ENCODE assay signal across 10 cellular contexts in genomic region chr1:25642710-25643109, GRCh38. TPM values are rescaled to one million over a fixed set of nuclear protein-coding genes. Genes with fewer than 3 reads are reported as not detected.
A peak's percentile ranks its signal among the peaks of the same experiment; 100 is the strongest.
DNase-seq lines count a peak whose midpoint lies in the region; ATAC-seq and TF ChIP-seq lines count a peak whose summit lies in the region.
"Had no signal": no experiment of that assay in that cellular context is flagged by ENCODE, and none has a peak within 500 bp of the region (broad histone marks: within the 10 kb centered on the region; RNA-seq: fewer than 3 reads in every experiment).

No MANE protein-coding gene starts in this region.

- TF ChIP-seq CTCF in AG04450 (IDR thresholded peaks at IDR 0.05; ENCODE audit: low read depth, low read length), result no peak
- TF ChIP-seq CTCF in nephron progenitor cell (IDR thresholded peaks at IDR 0.05), result no peak
- no peak for TF ChIP-seq CTCF in ovary (IDR thresholded peaks at IDR 0.05)

- H3K9me3 ChIP-seq in AG04450 (ENCODE audit: control insufficient read depth, insufficient read depth, low read length) (no peaks in the 10 kb centered on the region), ovary (no peaks in the 10 kb centered on the region)
- H3K9me3 ChIP-seq: neutrophil had no signal

- no peak for TF ChIP-seq EP300 in ovary (IDR thresholded peaks at IDR 0.05)

- no peak overlapping the region for H3K4me3 ChIP-seq in AG04450 (ENCODE audit: low read depth, low read length)
- H3K4me3 ChIP-seq in ovary, result no peak overlapping the region
- H3K4me3 ChIP-seq: SK-N-MC had no signal

- intact Hi-C loops in ovary (cut with DNase I), result no loop called here

- H3K27ac Mint-ChIP-seq in nephron progenitor cell, result no peak overlapping the region

- peaks cover 7% of the 10 kb centered on the region for H3K4me1 ChIP-seq in ovary (ENCODE audit: insufficient read depth)

- POLR2A ChIA-PET in AG04450 (lab: Yijun Ruan, JAX), result no interaction called here

- peaks cover 65% of the 10 kb centered on the region for H3K27me3 Mint-ChIP-seq in nephron progenitor cell (ENCODE audit: low read depth, poor library complexity)

- no peaks in the 10 kb centered on the region for H3K36me3 ChIP-seq in ovary
- H3K36me3 ChIP-seq: neutrophil had no signal

- peak; percentile 54 for ATAC-seq in HG02852 (IDR thresholded peaks at IDR 0.05; ENCODE audit: unreplicated experiment)

- H3K9me3 Mint-ChIP-seq in nephron progenitor cell, result peaks cover 18% of the 10 kb centered on the region

- 74 to 79% (median 78%) methylated on average over 7 of the region's 7 CpGs for WGBS in ovary, 3 donors

- H3K4me3 Mint-ChIP-seq in nephron progenitor cell, result no peak overlapping the region

- H3K27me3 ChIP-seq in AG04450 (ENCODE audit: control insufficient read depth, insufficient read depth, low read length) (peaks cover 18% of the 10 kb centered on the region), ovary (no peaks in the 10 kb centered on the region)

- H3K4me1 Mint-ChIP-seq in nephron progenitor cell, result peaks cover 13% of the 10 kb centered on the region

- CTCF ChIA-PET in AG04450 (lab: Charles Lee), result interaction anchor here (0.9 to 1.3 kb wide), 3 partner anchors 23 to 103 kb away, joined by 3 read pairs; no protein-coding TSS in a partner anchor

- no peaks in the 10 kb centered on the region for H3K36me3 Mint-ChIP-seq in nephron progenitor cell (ENCODE audit: low read depth)

- no peak overlapping the region for H3K27ac ChIP-seq in AG04450 (ENCODE audit: low read depth, low read length)
- no peak overlapping the region for H3K27ac ChIP-seq in ovary
- H3K27ac ChIP-seq: neutrophil, SK-N-MC had no signal

- no peak for TF ChIP-seq POLR2A in ovary (IDR thresholded peaks at IDR 0.05)

- peak; percentile 24 for DNase-seq in AG04450 (ENCODE audit: low read depth, low spot score)
- peak; percentile 45 for DNase-seq in activated CD4-positive, CD25-positive, alpha-beta regulatory T cell treated with anti-CD3 and anti-CD28 coated beads, Interleukin-2, amount 50 U/mL, for 72 hours
- DNase-seq in dermis blood vessel endothelial cell, result peak; percentile 82
- DNase-seq in stimulated activated CD4-positive, alpha-beta T cell treated with anti-CD3 and anti-CD28 coated beads, Interleukin-15, amount 100 ng/mL, for 24 hours, result peak; percentile 79
- no peak for DNase-seq in NCI-H2171 treated with DMSO at 0.1 percent for 48 hours (lab: John Stamatoyannopoulos, UW)
- no peak for DNase-seq in nephron progenitor cell
- DNase-seq in ovary, result no peak

RNA-seq across cellular contexts. Expression of gene MAN1C1, which starts 26.1 kb away (rescaled TPM):
- polyA plus RNA-seq in AG04450 (2011; rRNA removed) (16.9 TPM in 2 replicates), ovary (10 to 100 TPM; 25.0 to 28.2 TPM)
- polyA minus RNA-seq in AG04450 (2011; rRNA and poly(A)+ RNA removed), result 12.7 and 17.1 TPM in 2 replicates
- total RNA-seq in dermis blood vessel endothelial cell (2.5 and 3.1 TPM in 2 replicates), ovary (10 to 100 TPM; 18.0 to 59.2 (median 41.0) TPM)

Comparison
In these comparisons a context has a peak if more than half of its experiments do, and no peak if none do; other contexts are left out.
1. DNase-seq: peak in AG04450 (single experiment), activated CD4-positive, CD25-positive, alpha-beta regulatory T cell treated with anti-CD3 and anti-CD28 coated beads, Interleukin-2, amount 50 U/mL, for 72 hours (single experiment), dermis blood vessel endothelial cell (single experiment) and stimulated activated CD4-positive, alpha-beta T cell treated with anti-CD3 and anti-CD28 coated beads, Interleukin-15, amount 100 ng/mL, for 24 hours (single experiment); none in NCI-H2171 treated with DMSO at 0.1 percent for 48 hours (single experiment), nephron progenitor cell (single experiment) and ovary (0 of 5).